Comparison of ENCODE assay signal across 12 cellular contexts in genomic region chr12:75553398-75553797, GRCh38. TPM values are rescaled to one million over a fixed set of nuclear protein-coding genes. Genes with fewer than 3 reads are reported as not detected.
A peak's percentile ranks its signal among the peaks of the same experiment; 100 is the strongest.
DNase-seq lines count a peak whose midpoint lies in the region; ATAC-seq, FAIRE-seq and TF ChIP-seq lines count a peak whose summit lies in the region.
"Had no signal": no experiment of that assay in that cellular context is flagged by ENCODE, and none has a peak within 500 bp of the region (broad histone marks: within the 10 kb centered on the region; RNA-seq: fewer than 3 reads in every experiment).

No MANE protein-coding gene starts in this region.

- H3K36me3 ChIP-seq in bronchial epithelial cell (ENCODE audit: control insufficient read depth, insufficient read depth, low read length), result no peaks in the 10 kb centered on the region
- H3K36me3 ChIP-seq in osteoblast (ENCODE audit: insufficient read depth, low read length), result no peaks in the 10 kb centered on the region
- H3K36me3 ChIP-seq: thoracic aorta had no signal

- no peak overlapping the region for H3K27ac ChIP-seq in osteoblast (ENCODE audit: low read depth, low read length)
- H3K27ac ChIP-seq: psoas muscle had no signal

- H3K4me3 ChIP-seq in NB4 (ENCODE audit: low read depth, low read length) (no peak overlapping the region), bronchial epithelial cell (ENCODE audit: low read depth, low read length) (no peak overlapping the region), osteoblast (ENCODE audit: insufficient read depth, low read length) (no peak overlapping the region)
- H3K4me3 ChIP-seq: psoas muscle, thoracic aorta had no signal

- no peaks in the 10 kb centered on the region for H3K9me3 Mint-ChIP-seq in glutamatergic neuron (ENCODE audit: unreplicated experiment)

- FAIRE-seq in bronchial epithelial cell (lab: Jason Lieb, UNC), result no peak

- peaks cover 14% of the 10 kb centered on the region for H3K4me1 ChIP-seq in osteoblast (ENCODE audit: insufficient read depth, low read length)

- no peak overlapping the region for H3K4me3 Mint-ChIP-seq in glutamatergic neuron (ENCODE audit: unreplicated experiment)

- H2AFZ ChIP-seq in osteoblast (ENCODE audit: low read length), result peak overlapping the region; percentile 44

- no peaks in the 10 kb centered on the region for H3K27me3 ChIP-seq in bronchial epithelial cell (ENCODE audit: control insufficient read depth, insufficient read depth, low read length)
- no peaks in the 10 kb centered on the region for H3K27me3 ChIP-seq in osteoblast (ENCODE audit: insufficient read depth, low read length)

- H3K79me2 ChIP-seq in osteoblast (ENCODE audit: insufficient read depth, low read length), result no peaks in the 10 kb centered on the region

- no peak for TF ChIP-seq POLR2A in NB4 (IDR thresholded peaks at IDR 0.05; ENCODE audit: extremely low read depth, insufficient read length)

- DNase-seq in EH (ENCODE audit: low read depth) (peak; percentile 43), NB4 (ENCODE audit: low read depth) (peak; percentile 71), bronchial epithelial cell (ENCODE audit: low read depth) (peak; percentile 43), osteoblast (ENCODE audit: insufficient read length, low spot score, missing footprints) (no peak), glutamatergic neuron (no peak)
- no peak for DNase-seq in activated CD4-positive, alpha-beta T cell treated with anti-CD3 and anti-CD28 coated beads, Interleukin-2, amount 50 U/mL, for 1 hour
- DNase-seq: activated T-cell treated with anti-CD3 and anti-CD28 coated beads, Interleukin-2, amount 50 U/mL, for 1 hour; NCI-H1417 treated with DMSO at 0.1 percent for 48 hours; psoas muscle had no signal

- TF ChIP-seq CTCF in NB4 (IDR thresholded peaks at IDR 0.05; ENCODE audit: low read depth, low read length) (no peak), bronchial epithelial cell (IDR thresholded peaks at IDR 0.05; ENCODE audit: insufficient read depth, low read length, severe bottlenecking) (no peak), osteoblast (IDR thresholded peaks at IDR 0.05; ENCODE audit: extremely low read depth, low read depth, low read length) (no peak), glutamatergic neuron (IDR thresholded peaks at IDR 0.05; ENCODE audit: partially characterized antibody, unreplicated experiment) (no peak)

- H3K4me2 ChIP-seq in osteoblast (ENCODE audit: insufficient read depth, low read length), result peak overlapping the region; percentile 66

- ATAC-seq in HG03378 (IDR thresholded peaks at IDR 0.05; ENCODE audit: unreplicated experiment), result no peak
- ATAC-seq in GM21825 (IDR thresholded peaks at IDR 0.05; ENCODE audit: unreplicated experiment), result no peak
- ATAC-seq: psoas muscle had no signal

- H3K27ac Mint-ChIP-seq in glutamatergic neuron (ENCODE audit: unreplicated experiment), result no peak overlapping the region

- H3K36me3 Mint-ChIP-seq in glutamatergic neuron (ENCODE audit: unreplicated experiment), result no peaks in the 10 kb centered on the region

- no peaks in the 10 kb centered on the region for H4K20me1 ChIP-seq in osteoblast (ENCODE audit: insufficient read depth, low read length)

- no peaks in the 10 kb centered on the region for H3K9me3 ChIP-seq in osteoblast (ENCODE audit: low read depth, low read length)
- H3K9me3 ChIP-seq: psoas muscle, thoracic aorta had no signal

- peaks cover 24% of the 10 kb centered on the region for H3K4me1 Mint-ChIP-seq in glutamatergic neuron (ENCODE audit: low read depth, unreplicated experiment)

- H3K27me3 Mint-ChIP-seq in glutamatergic neuron (ENCODE audit: unreplicated experiment), result peaks cover 3% of the 10 kb centered on the region

RNA-seq across cellular contexts. Expression of gene KRR1, which starts 42.0 kb away (rescaled TPM):
- total RNA-seq in bronchial epithelial cell, result 23.2 and 30.8 TPM in 2 replicates
- total RNA-seq in osteoblast, result 37.4 and 45.6 TPM in 2 replicates
- 57.7 TPM for total RNA-seq in glutamatergic neuron (ENCODE audit: unreplicated experiment)

Comparison
In these comparisons a context has a peak if more than half of its experiments do, and no peak if none do; other contexts are left out.
1. DNase-seq: peak in EH (single experiment), NB4 (single experiment) and bronchial epithelial cell (single experiment); none in osteoblast (single experiment), glutamatergic neuron (single experiment) and activated CD4-positive, alpha-beta T cell treated with anti-CD3 and anti-CD28 coated beads, Interleukin-2, amount 50 U/mL, for 1 hour (single experiment).